2 cellular contexts compared by ENCODE assay signal in genomic region chr7:107016312-107016711, GRCh38.
TF ChIP-seq lines count a peak whose summit lies in the region.

No MANE protein-coding gene starts in this region.

TF ChIP-seq in GM23338, 12 proteins besides CTCF, POLR2A, EP300 and RAD21:
- TF ChIP-seq, protein P1, sequence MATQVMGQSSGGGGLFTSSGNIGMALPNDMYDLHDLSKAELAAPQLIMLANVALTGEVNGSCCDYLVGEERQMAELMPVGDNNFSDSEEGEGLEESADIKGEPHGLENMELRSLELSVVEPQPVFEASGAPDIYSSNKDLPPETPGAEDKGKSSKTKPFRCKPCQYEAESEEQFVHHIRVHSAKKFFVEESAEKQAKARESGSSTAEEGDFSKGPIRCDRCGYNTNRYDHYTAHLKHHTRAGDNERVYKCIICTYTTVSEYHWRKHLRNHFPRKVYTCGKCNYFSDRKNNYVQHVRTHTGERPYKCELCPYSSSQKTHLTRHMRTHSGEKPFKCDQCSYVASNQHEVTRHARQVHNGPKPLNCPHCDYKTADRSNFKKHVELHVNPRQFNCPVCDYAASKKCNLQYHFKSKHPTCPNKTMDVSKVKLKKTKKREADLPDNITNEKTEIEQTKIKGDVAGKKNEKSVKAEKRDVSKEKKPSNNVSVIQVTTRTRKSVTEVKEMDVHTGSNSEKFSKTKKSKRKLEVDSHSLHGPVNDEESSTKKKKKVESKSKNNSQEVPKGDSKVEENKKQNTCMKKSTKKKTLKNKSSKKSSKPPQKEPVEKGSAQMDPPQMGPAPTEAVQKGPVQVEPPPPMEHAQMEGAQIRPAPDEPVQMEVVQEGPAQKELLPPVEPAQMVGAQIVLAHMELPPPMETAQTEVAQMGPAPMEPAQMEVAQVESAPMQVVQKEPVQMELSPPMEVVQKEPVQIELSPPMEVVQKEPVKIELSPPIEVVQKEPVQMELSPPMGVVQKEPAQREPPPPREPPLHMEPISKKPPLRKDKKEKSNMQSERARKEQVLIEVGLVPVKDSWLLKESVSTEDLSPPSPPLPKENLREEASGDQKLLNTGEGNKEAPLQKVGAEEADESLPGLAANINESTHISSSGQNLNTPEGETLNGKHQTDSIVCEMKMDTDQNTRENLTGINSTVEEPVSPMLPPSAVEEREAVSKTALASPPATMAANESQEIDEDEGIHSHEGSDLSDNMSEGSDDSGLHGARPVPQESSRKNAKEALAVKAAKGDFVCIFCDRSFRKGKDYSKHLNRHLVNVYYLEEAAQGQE (IDR thresholded peaks at IDR 0.05; ENCODE audit: unreplicated experiment): no peak
- TF ChIP-seq EZH2phosphoT487 (IDR thresholded peaks at IDR 0.05; ENCODE audit: unreplicated experiment) (no peak), STAT1 (IDR thresholded peaks at IDR 0.05; ENCODE audit: unreplicated experiment) (no peak), ZNF462 (CRISPR knock-in tag; IDR thresholded peaks at IDR 0.05) (no peak), CREB1 (CRISPR knock-in tag; IDR thresholded peaks at IDR 0.05; ENCODE audit: low read depth) (no peak), ZNF114 (CRISPR knock-in tag; IDR thresholded peaks at IDR 0.05) (no peak), ZNF331 (CRISPR knock-in tag; IDR thresholded peaks at IDR 0.05; ENCODE audit: low read depth) (no peak), EZH2 (IDR thresholded peaks at IDR 0.05; ENCODE audit: low read depth, unreplicated experiment) (no peak), JUNB (IDR thresholded peaks at IDR 0.05; ENCODE audit: unreplicated experiment) (no peak), POLR2AphosphoS5 (IDR thresholded peaks at IDR 0.05; ENCODE audit: low read depth) (no peak), ETS1 (IDR thresholded peaks at IDR 0.05) (no peak)

TF ChIP-seq in H1, 55 proteins besides CTCF, POLR2A, EP300 and RAD21:
- no peak for TF ChIP-seq SP2 (IDR thresholded peaks at IDR 0.05; ENCODE audit: low read length)
- no peak for TF ChIP-seq BRCA1 (IDR thresholded peaks at IDR 0.05; ENCODE audit: low read depth, low read length)
- no peak for TF ChIP-seq RXRA (IDR thresholded peaks at IDR 0.05; ENCODE audit: insufficient read depth, low read depth, low read length)
- TF ChIP-seq, protein P2, sequence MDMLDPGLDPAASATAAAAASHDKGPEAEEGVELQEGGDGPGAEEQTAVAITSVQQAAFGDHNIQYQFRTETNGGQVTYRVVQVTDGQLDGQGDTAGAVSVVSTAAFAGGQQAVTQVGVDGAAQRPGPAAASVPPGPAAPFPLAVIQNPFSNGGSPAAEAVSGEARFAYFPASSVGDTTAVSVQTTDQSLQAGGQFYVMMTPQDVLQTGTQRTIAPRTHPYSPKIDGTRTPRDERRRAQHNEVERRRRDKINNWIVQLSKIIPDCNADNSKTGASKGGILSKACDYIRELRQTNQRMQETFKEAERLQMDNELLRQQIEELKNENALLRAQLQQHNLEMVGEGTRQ (IDR thresholded peaks at IDR 0.05; ENCODE audit: low read length): no peak
- no peak for TF ChIP-seq KDM4A (IDR thresholded peaks at IDR 0.05; ENCODE audit: low read depth, low read length, severe bottlenecking)
- TF ChIP-seq, protein P3, sequence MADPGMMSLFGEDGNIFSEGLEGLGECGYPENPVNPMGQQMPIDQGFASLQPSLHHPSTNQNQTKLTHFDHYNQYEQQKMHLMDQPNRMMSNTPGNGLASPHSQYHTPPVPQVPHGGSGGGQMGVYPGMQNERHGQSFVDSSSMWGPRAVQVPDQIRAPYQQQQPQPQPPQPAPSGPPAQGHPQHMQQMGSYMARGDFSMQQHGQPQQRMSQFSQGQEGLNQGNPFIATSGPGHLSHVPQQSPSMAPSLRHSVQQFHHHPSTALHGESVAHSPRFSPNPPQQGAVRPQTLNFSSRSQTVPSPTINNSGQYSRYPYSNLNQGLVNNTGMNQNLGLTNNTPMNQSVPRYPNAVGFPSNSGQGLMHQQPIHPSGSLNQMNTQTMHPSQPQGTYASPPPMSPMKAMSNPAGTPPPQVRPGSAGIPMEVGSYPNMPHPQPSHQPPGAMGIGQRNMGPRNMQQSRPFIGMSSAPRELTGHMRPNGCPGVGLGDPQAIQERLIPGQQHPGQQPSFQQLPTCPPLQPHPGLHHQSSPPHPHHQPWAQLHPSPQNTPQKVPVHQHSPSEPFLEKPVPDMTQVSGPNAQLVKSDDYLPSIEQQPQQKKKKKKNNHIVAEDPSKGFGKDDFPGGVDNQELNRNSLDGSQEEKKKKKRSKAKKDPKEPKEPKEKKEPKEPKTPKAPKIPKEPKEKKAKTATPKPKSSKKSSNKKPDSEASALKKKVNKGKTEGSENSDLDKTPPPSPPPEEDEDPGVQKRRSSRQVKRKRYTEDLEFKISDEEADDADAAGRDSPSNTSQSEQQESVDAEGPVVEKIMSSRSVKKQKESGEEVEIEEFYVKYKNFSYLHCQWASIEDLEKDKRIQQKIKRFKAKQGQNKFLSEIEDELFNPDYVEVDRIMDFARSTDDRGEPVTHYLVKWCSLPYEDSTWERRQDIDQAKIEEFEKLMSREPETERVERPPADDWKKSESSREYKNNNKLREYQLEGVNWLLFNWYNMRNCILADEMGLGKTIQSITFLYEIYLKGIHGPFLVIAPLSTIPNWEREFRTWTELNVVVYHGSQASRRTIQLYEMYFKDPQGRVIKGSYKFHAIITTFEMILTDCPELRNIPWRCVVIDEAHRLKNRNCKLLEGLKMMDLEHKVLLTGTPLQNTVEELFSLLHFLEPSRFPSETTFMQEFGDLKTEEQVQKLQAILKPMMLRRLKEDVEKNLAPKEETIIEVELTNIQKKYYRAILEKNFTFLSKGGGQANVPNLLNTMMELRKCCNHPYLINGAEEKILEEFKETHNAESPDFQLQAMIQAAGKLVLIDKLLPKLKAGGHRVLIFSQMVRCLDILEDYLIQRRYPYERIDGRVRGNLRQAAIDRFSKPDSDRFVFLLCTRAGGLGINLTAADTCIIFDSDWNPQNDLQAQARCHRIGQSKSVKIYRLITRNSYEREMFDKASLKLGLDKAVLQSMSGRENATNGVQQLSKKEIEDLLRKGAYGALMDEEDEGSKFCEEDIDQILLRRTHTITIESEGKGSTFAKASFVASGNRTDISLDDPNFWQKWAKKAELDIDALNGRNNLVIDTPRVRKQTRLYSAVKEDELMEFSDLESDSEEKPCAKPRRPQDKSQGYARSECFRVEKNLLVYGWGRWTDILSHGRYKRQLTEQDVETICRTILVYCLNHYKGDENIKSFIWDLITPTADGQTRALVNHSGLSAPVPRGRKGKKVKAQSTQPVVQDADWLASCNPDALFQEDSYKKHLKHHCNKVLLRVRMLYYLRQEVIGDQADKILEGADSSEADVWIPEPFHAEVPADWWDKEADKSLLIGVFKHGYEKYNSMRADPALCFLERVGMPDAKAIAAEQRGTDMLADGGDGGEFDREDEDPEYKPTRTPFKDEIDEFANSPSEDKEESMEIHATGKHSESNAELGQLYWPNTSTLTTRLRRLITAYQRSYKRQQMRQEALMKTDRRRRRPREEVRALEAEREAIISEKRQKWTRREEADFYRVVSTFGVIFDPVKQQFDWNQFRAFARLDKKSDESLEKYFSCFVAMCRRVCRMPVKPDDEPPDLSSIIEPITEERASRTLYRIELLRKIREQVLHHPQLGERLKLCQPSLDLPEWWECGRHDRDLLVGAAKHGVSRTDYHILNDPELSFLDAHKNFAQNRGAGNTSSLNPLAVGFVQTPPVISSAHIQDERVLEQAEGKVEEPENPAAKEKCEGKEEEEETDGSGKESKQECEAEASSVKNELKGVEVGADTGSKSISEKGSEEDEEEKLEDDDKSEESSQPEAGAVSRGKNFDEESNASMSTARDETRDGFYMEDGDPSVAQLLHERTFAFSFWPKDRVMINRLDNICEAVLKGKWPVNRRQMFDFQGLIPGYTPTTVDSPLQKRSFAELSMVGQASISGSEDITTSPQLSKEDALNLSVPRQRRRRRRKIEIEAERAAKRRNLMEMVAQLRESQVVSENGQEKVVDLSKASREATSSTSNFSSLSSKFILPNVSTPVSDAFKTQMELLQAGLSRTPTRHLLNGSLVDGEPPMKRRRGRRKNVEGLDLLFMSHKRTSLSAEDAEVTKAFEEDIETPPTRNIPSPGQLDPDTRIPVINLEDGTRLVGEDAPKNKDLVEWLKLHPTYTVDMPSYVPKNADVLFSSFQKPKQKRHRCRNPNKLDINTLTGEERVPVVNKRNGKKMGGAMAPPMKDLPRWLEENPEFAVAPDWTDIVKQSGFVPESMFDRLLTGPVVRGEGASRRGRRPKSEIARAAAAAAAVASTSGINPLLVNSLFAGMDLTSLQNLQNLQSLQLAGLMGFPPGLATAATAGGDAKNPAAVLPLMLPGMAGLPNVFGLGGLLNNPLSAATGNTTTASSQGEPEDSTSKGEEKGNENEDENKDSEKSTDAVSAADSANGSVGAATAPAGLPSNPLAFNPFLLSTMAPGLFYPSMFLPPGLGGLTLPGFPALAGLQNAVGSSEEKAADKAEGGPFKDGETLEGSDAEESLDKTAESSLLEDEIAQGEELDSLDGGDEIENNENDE (IDR thresholded peaks at IDR 0.05; ENCODE audit: insufficient replicate concordance, low read length): no peak
- TF ChIP-seq CHD2 (IDR thresholded peaks at IDR 0.05; ENCODE audit: low read length): no peak
- no peak for TF ChIP-seq KDM1A (IDR thresholded peaks at IDR 0.05; ENCODE audit: borderline replicate concordance, low read length)
- TF ChIP-seq JUND (IDR thresholded peaks at IDR 0.05; ENCODE audit: low read length): no peak
- no peak for TF ChIP-seq CHD1 (IDR thresholded peaks at IDR 0.05; ENCODE audit: low read depth, low read length)
- TF ChIP-seq CEBPB (IDR thresholded peaks at IDR 0.05; ENCODE audit: low read depth, low read length): no peak
- TF ChIP-seq TAF7 (optimal IDR thresholded peaks at IDR 0.05; ENCODE audit: borderline replicate concordance, low read depth, low read length): no peak
- TF ChIP-seq YY1 (IDR thresholded peaks at IDR 0.05; ENCODE audit: low read depth, low read length): no peak
- no peak for TF ChIP-seq CBX5 (IDR thresholded peaks at IDR 0.05; ENCODE audit: low read depth, low read length)
